ENCODE assay signal across 29 cellular contexts in the genomic region with DNA sequence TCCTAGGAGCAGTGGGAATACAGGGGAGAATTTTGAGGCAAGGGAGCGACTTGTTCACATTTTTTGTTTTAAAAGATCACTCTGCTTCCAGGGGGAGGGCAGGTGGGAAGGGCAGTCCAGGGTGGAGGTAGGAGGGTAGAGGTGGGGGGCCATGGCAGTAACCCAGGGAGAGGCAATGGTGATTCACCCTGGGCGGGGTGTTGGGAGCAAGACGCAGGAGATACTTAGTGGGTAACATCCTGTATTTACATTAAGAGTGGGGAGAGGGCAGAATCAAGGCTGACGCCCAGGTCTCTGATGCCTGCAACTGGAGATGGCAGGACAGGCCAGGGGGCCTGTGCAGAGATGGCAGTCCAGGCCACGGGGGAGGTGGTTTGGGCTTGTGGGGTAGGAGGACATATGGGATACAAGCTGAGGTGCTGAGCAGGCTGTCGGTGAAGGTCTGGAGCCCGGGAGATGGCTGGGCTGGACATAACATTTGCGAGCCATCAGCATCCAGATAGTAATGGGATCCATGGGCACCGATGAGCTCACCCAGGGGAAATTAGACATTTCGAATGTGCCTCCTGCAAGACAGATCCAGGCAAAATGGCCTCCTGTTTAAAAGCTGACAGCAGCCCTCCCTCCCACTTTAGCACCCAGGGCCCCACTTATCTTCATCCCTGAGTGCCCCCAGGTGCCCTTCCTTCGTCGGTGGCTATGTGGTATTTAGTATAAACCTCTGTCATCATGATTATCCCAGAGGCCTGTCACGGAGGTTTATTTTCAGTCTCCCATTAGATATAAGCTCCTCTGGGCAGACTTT. TPM values are rescaled to one million over a fixed set of nuclear protein-coding genes. Genes with fewer than 3 reads are reported as not detected.
DNase-seq lines count a peak whose midpoint lies in the region; ATAC-seq and TF ChIP-seq lines count a peak whose summit lies in the region.
"Had no signal": no experiment of that assay in that cellular context is flagged by ENCODE, and none has a peak within 500 bp of the region (broad histone marks: within the 10 kb centered on the region; RNA-seq: fewer than 3 reads in every experiment).

No MANE protein-coding gene starts in this region.

- H3K9me3 ChIP-seq in osteoblast (ENCODE audit: low read depth, low read length): no peaks in the 10 kb centered on the region
- no peaks in the 10 kb centered on the region for H3K9me3 ChIP-seq in CD8-positive, alpha-beta memory T cell (ENCODE audit: low read length)
- H3K9me3 ChIP-seq: BE2C had no signal

- no peak overlapping the region for H3K4me2 ChIP-seq in osteoblast (ENCODE audit: insufficient read depth, low read length)

- H3K79me2 ChIP-seq in osteoblast (ENCODE audit: insufficient read depth, low read length): peaks cover 67% of the 10 kb centered on the region

- ATAC-seq in WTC11 (no peak), HG03025 (IDR thresholded peaks at IDR 0.05; ENCODE audit: low FRiP score, unreplicated experiment) (no peak), HG03378 (IDR thresholded peaks at IDR 0.05; ENCODE audit: unreplicated experiment) (no peak)
- ATAC-seq: activated CD8-positive, alpha-beta T cell treated with anti-CD3 and anti-CD28 coated beads, Interleukin-2, amount 10 ng/mL, durations not matched to agents 7 days and 5 days; left colon; stimulated activated naive CD8-positive, alpha-beta T cell treated with anti-CD3 and anti-CD28 coated beads, Interleukin-15, amount 100 ng/mL, for 72 hours had no signal

- CTCF ChIA-PET in WTC11 (lab: Charles Lee): no interaction called here
- CTCF ChIA-PET in CD8-positive, alpha-beta memory T cell (lab: Charles Lee): no interaction called here

- peak overlapping the region; percentile 25; the same call in 1 of the 2 replicates for H3K27ac Mint-ChIP-seq in WTC11
- H3K27ac Mint-ChIP-seq in CD8-positive, alpha-beta memory T cell: peak overlapping the region in 1 of 8 donors; percentile 63
- H3K27ac Mint-ChIP-seq: activated CD8-positive, alpha-beta T cell treated with anti-CD3 and anti-CD28 coated beads, Interleukin-2, amount 10 ng/mL, durations not matched to agents 7 days and 5 days; activated naive CD8-positive, alpha-beta T cell; dendritic cell treated with granulocyte-macrophage colony-stimulating factor and Interleukin-4, amounts not matched to agents 40 ng/mL and 50 ng/mL, for 4 days; immature natural killer cell; stimulated activated naive CD8-positive, alpha-beta T cell treated with anti-CD3 and anti-CD28 coated beads, Interleukin-15, amount 100 ng/mL, for 72 hours had no signal

- DNase-seq in COR-L47 (lab: John Stamatoyannopoulos, UW) (peak; percentile 29), HT1080 (ENCODE audit: low read depth) (peak; percentile 50), WTC11 (ENCODE audit: low spot score) (no peak), osteoblast (ENCODE audit: insufficient read length, low spot score, missing footprints) (peak; percentile 69), NCI-H1694 (lab: John Stamatoyannopoulos, UW) (no peak)
- no peak for DNase-seq in CD8-positive, alpha-beta memory T cell
- DNase-seq: ACHN; activated CD8-positive, alpha-beta T cell treated with anti-CD3 and anti-CD28 coated beads, Interleukin-2, amount 10 ng/mL, durations not matched to agents 7 days and 5 days; activated T-cell treated with anti-CD3 and anti-CD28 coated beads for 4 hours; anterior cingulate cortex; BE2C; central memory CD4-positive, alpha-beta T cell; DMS53; hypothalamus; immature natural killer cell; left colon; mammary epithelial cell; NCI-H1694 treated with DMSO at 0.1 percent for 48 hours; NCI-H526 treated with DMSO at 0.1 percent for 48 hours; stimulated activated CD4-positive, alpha-beta T cell treated with anti-CD3 and anti-CD28 coated beads, Interleukin-1b, Interleukin-23, amount 100 ng/mL, for 48 hours; stimulated activated CD8-positive, alpha-beta memory T cell treated with anti-CD3 and anti-CD28 coated beads, Interleukin-4, amount 100 ng/mL, for 48 hours; stimulated activated naive CD8-positive, alpha-beta T cell treated with anti-CD3 and anti-CD28 coated beads, Interleukin-15, amount 100 ng/mL, for 72 hours; T-helper 1 cell had no signal

- no peaks in the 10 kb centered on the region for H3K9me3 Mint-ChIP-seq in WTC11
- H3K9me3 Mint-ChIP-seq in CD8-positive, alpha-beta memory T cell: no peaks in the 10 kb centered on the region
- H3K9me3 Mint-ChIP-seq: dendritic cell treated with granulocyte-macrophage colony-stimulating factor and Interleukin-4, amounts not matched to agents 40 ng/mL and 50 ng/mL, for 4 days; immature natural killer cell; stimulated activated naive CD8-positive, alpha-beta T cell treated with anti-CD3 and anti-CD28 coated beads, Interleukin-15, amount 100 ng/mL, for 72 hours had no signal

- no peaks in the 10 kb centered on the region for H3K4me1 ChIP-seq in osteoblast (ENCODE audit: insufficient read depth, low read length)
- no peaks in the 10 kb centered on the region for H3K4me1 ChIP-seq in CD8-positive, alpha-beta memory T cell (ENCODE audit: insufficient read depth, low read length)

- no peak overlapping the region for H3K27ac ChIP-seq in osteoblast (ENCODE audit: low read depth, low read length)
- H3K27ac ChIP-seq in CD8-positive, alpha-beta memory T cell (ENCODE audit: low read depth, low read length): no peak overlapping the region
- H3K27ac ChIP-seq: RWPE1, skin epidermis had no signal

- H3K4me3 Mint-ChIP-seq in WTC11: no peak overlapping the region
- no peak overlapping the region for H3K4me3 Mint-ChIP-seq in CD8-positive, alpha-beta memory T cell
- H3K4me3 Mint-ChIP-seq: activated CD8-positive, alpha-beta T cell treated with anti-CD3 and anti-CD28 coated beads, Interleukin-2, amount 10 ng/mL, durations not matched to agents 7 days and 5 days; activated naive CD8-positive, alpha-beta T cell; dendritic cell treated with granulocyte-macrophage colony-stimulating factor and Interleukin-4, amounts not matched to agents 40 ng/mL and 50 ng/mL, for 4 days; immature natural killer cell; stimulated activated naive CD8-positive, alpha-beta T cell treated with anti-CD3 and anti-CD28 coated beads, Interleukin-15, amount 100 ng/mL, for 72 hours had no signal

- H3K4me3 ChIP-seq in osteoblast (ENCODE audit: insufficient read depth, low read length): no peak overlapping the region
- no peak overlapping the region for H3K4me3 ChIP-seq in CD8-positive, alpha-beta memory T cell (ENCODE audit: low read length)
- H3K4me3 ChIP-seq: skin epidermis had no signal

- no peaks in the 10 kb centered on the region for H3K27me3 ChIP-seq in osteoblast (ENCODE audit: insufficient read depth, low read length)
- peaks cover 3% of the 10 kb centered on the region for H3K27me3 ChIP-seq in CD8-positive, alpha-beta memory T cell (ENCODE audit: insufficient read depth, low read length, poor library complexity, severe bottlenecking)
- H3K27me3 ChIP-seq: BE2C had no signal

- no peak overlapping the region for H2AFZ ChIP-seq in osteoblast (ENCODE audit: low read length)

- no peaks in the 10 kb centered on the region for H3K36me3 ChIP-seq in osteoblast (ENCODE audit: insufficient read depth, low read length)
- no peaks in the 10 kb centered on the region for H3K36me3 ChIP-seq in CD8-positive, alpha-beta memory T cell (ENCODE audit: insufficient read depth, low read length)
- H3K36me3 ChIP-seq: BE2C had no signal

- H3K4me1 Mint-ChIP-seq in WTC11: peaks cover 13% of the 10 kb centered on the region
- no peaks in the 10 kb centered on the region for H3K4me1 Mint-ChIP-seq in CD8-positive, alpha-beta memory T cell
- H3K4me1 Mint-ChIP-seq: immature natural killer cell; stimulated activated naive CD8-positive, alpha-beta T cell treated with anti-CD3 and anti-CD28 coated beads, Interleukin-15, amount 100 ng/mL, for 72 hours had no signal

- no peak for TF ChIP-seq CTCF in WTC11 (IDR thresholded peaks at IDR 0.05)
- TF ChIP-seq CTCF in osteoblast (IDR thresholded peaks at IDR 0.05; ENCODE audit: extremely low read depth, low read depth, low read length): no peak

- H4K20me1 ChIP-seq in osteoblast (ENCODE audit: insufficient read depth, low read length): peaks cover 50% of the 10 kb centered on the region

- no peaks in the 10 kb centered on the region for H3K27me3 Mint-ChIP-seq in WTC11 (ENCODE audit: low read depth)
- H3K27me3 Mint-ChIP-seq in CD8-positive, alpha-beta memory T cell: peaks cover 25 to 74% of the 10 kb centered on the region in 2 donors

- no peaks in the 10 kb centered on the region for H3K36me3 Mint-ChIP-seq in WTC11
- no peaks in the 10 kb centered on the region for H3K36me3 Mint-ChIP-seq in CD8-positive, alpha-beta memory T cell
- H3K36me3 Mint-ChIP-seq: activated naive CD8-positive, alpha-beta T cell; immature natural killer cell had no signal

- POLR2A ChIA-PET in WTC11 (lab: Charles Lee): no interaction called here
- POLR2A ChIA-PET in CD8-positive, alpha-beta memory T cell (lab: Charles Lee): no interaction called here

TF ChIP-seq in WTC11, 78 proteins besides CTCF, POLR2A, EP300 and RAD21:
- TF ChIP-seq NFATC4 (CRISPR knock-in tag; IDR thresholded peaks at IDR 0.05) (no peak), SMAD3 (CRISPR knock-in tag; IDR thresholded peaks at IDR 0.05; ENCODE audit: borderline replicate concordance) (no peak)
- TF ChIP-seq, protein P1, sequence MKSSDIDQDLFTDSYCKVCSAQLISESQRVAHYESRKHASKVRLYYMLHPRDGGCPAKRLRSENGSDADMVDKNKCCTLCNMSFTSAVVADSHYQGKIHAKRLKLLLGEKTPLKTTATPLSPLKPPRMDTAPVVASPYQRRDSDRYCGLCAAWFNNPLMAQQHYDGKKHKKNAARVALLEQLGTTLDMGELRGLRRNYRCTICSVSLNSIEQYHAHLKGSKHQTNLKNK (CRISPR knock-in tag; IDR thresholded peaks at IDR 0.05): no peak

RNA-seq across cellular contexts. Expression of gene EML1, which starts 9.3 kb away (rescaled TPM):
- 4.6 and 8.1 TPM in 2 replicates for total RNA-seq in HT1080 (2014; rRNA removed; shearing (Covaris generic))
- polyA plus RNA-seq in HT1080 (2015; cell fraction: cytosol; rRNA removed): 3.0 and 5.1 TPM in 2 replicates
- 2.4 and 3.2 TPM in 2 replicates for polyA plus RNA-seq in HT1080 (2015; cell fraction: nucleus; rRNA removed)
- total RNA-seq in WTC11 (2021) (10.9 to 16.1 TPM (median 11.4 TPM) in 3 replicates), osteoblast (38.0 and 46.7 TPM in 2 replicates)
- total RNA-seq in CD8-positive, alpha-beta memory T cell: 1 to 10 TPM; 1.3 to 1.7 TPM
- not detected for polyA plus RNA-seq in CD8-positive, alpha-beta memory T cell
- total RNA-seq: activated CD8-positive, alpha-beta T cell treated with anti-CD3 and anti-CD28 coated beads, Interleukin-2, amount 10 ng/mL, durations not matched to agents 7 days and 5 days had no signal
- polyA plus RNA-seq: immature natural killer cell had no signal

Comparison
In these comparisons a context has a peak if more than half of its experiments do, and no peak if none do; other contexts are left out.
1. DNase-seq: peak in COR-L47 (single experiment), HT1080 (single experiment) and osteoblast (single experiment); none in WTC11 (single experiment), CD8-positive, alpha-beta memory T cell (0 of 5) and NCI-H1694 (single experiment).